ENCODE assay signal across 9 cellular contexts in the genomic region with DNA sequence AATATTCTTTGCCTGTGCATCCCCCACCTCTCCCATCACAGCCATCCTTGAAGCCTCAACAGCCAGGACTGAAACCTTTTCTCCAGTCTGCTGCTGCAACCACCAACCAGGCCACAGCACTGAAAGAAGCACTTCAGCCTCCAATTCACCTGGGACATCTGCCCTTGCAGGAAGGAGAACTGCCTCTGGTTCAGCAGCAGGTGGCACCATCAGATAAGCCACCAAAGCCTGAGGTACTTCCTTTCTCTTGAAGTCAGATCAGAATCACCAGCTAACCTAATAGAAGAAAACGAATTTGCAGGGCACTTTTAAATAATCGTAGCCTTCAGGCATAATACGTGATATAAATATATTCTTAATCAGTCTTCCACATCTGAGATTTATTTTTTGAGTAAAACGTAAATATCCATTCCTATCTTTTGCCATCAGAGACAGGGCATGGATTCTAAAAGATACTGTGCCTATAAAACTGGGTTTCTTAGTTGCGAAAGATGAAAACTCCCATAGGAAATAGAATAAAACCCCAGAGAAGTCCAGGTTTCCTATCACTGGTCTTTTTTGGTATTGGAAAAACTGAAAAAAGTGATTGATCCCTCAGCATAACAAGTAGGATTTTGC. TPM values are rescaled to one million over a fixed set of nuclear protein-coding genes. Genes with fewer than 3 reads are reported as not detected.
DNase-seq lines count a peak whose midpoint lies in the region; ATAC-seq and TF ChIP-seq lines count a peak whose summit lies in the region.
"Had no signal": no experiment of that assay in that cellular context is flagged by ENCODE, and none has a peak within 500 bp of the region (broad histone marks: within the 10 kb centered on the region; RNA-seq: fewer than 3 reads in every experiment).

No MANE protein-coding gene starts in this region.

- no peaks in the 10 kb centered on the region for H3K36me3 Mint-ChIP-seq in chondrocyte (ENCODE audit: low read depth)

- H3K9me3 Mint-ChIP-seq in chondrocyte (ENCODE audit: low read depth): no peaks in the 10 kb centered on the region

- DNase-seq in CMK (ENCODE audit: low read depth): peak; percentile 15
- DNase-seq in NCI-H345 (lab: John Stamatoyannopoulos, UW): peak; percentile 80
- no peak for DNase-seq in chondrocyte (ENCODE audit: low spot score)
- DNase-seq in lung microvascular endothelial cell (ENCODE audit: low read depth in 2 of 2): peak; percentile 71 to 76
- DNase-seq in stimulated activated CD8-positive, alpha-beta memory T cell treated with anti-CD3 and anti-CD28 coated beads, Interleukin-2, amount 100 ng/mL, for 48 hours (ENCODE audit: low read depth in 2 of 2): peak; percentile 9 to 18

- peak; percentile 78 for TF ChIP-seq CTCF in chondrocyte (IDR thresholded peaks at IDR 0.05)

- no peak overlapping the region for H3K4me3 Mint-ChIP-seq in chondrocyte (ENCODE audit: unreplicated experiment)

- H3K27ac Mint-ChIP-seq in chondrocyte (ENCODE audit: unreplicated experiment): no peak overlapping the region

- ATAC-seq in GM19372 (IDR thresholded peaks at IDR 0.05; ENCODE audit: low read depth, unreplicated experiment) (peak; percentile 99), HG03378 (IDR thresholded peaks at IDR 0.05; ENCODE audit: unreplicated experiment) (peak; percentile 97)
- peak; percentile 49 to 63 for ATAC-seq in activated CD4-positive, CD25-positive, alpha-beta regulatory T cell treated with anti-CD3 and anti-CD28 coated beads, Interleukin-2, amount 50 U/mL, for 24 hours

- no peaks in the 10 kb centered on the region for H3K4me1 Mint-ChIP-seq in chondrocyte (ENCODE audit: low read depth)

- H3K27me3 Mint-ChIP-seq in chondrocyte (ENCODE audit: low read depth): peaks cover 32% of the 10 kb centered on the region

RNA-seq across cellular contexts. Expression of a gene that starts 9.5 kb away (rescaled TPM):
- total RNA-seq in chondrocyte (not detected in 3 replicates), lung microvascular endothelial cell (not detected in 2 replicates)
- total RNA-seq: T-helper 1 cell treated with Interleukin-12 subunit alpha and Interleukin-12 subunit beta and Interleukin-4 antibody, amounts not matched to agents 30 ng/mL and 1 ng/mL, for 36 hours had no signal

RNA-seq across cellular contexts. Expression of a gene that starts 27.0 kb away (rescaled TPM):
- not detected in 3 replicates for total RNA-seq in chondrocyte
- total RNA-seq in lung microvascular endothelial cell: not detected in 2 replicates
- total RNA-seq: T-helper 1 cell treated with Interleukin-12 subunit alpha and Interleukin-12 subunit beta and Interleukin-4 antibody, amounts not matched to agents 30 ng/mL and 1 ng/mL, for 36 hours had no signal
